In genomic region chr2:28751102-28751955, GRCh38 we compare ENCODE assay signal across 8 cellular contexts. TPM values are rescaled to one million over a fixed set of nuclear protein-coding genes. Genes with fewer than 3 reads are reported as not detected.
A peak's percentile ranks its signal among the peaks of the same experiment; 100 is the strongest.
DNase-seq lines count a peak whose midpoint lies in the region; ATAC-seq and TF ChIP-seq lines count a peak whose summit lies in the region.

Gene PPP1CB (plus strand): TSS chr2:28751830. CDS start chr2:28752125, 295 bp downstream.

- TF ChIP-seq CTCF in kidney epithelial cell (IDR thresholded peaks at IDR 0.05; ENCODE audit: insufficient read depth, low read length, poor library complexity, severe bottlenecking), result no peak

- H3K36me3 ChIP-seq in kidney epithelial cell (ENCODE audit: control insufficient read depth, insufficient read depth, low read length), result no peaks in the 10 kb centered on the region

- no peaks in the 10 kb centered on the region for H3K27me3 ChIP-seq in kidney epithelial cell (ENCODE audit: control insufficient read depth, insufficient read depth, low read length)

- DNase-seq in AML-193 (lab: John Stamatoyannopoulos, UW) (peak; percentile 90 to 92), NCI-H446 treated with DMSO at 0.1 percent for 48 hours (lab: John Stamatoyannopoulos, UW) (peak; percentile 88), cerebellar nuclear complex (lab: John Stamatoyannopoulos, UW) (peak; percentile 62 to 75), kidney epithelial cell (ENCODE audit: low read depth) (peak; percentile 73)
- peak; percentile 97 for DNase-seq in activated CD4-positive, CD25-positive, alpha-beta regulatory T cell treated with anti-CD3 and anti-CD28 coated beads, Interleukin-2, amount 50 U/mL, for 72 hours
- peak; percentile 87 to 91 for DNase-seq in stimulated activated CD4-positive, alpha-beta T cell treated with anti-CD3 and anti-CD28 coated beads, Interleukin-15, amount 100 ng/mL, for 48 hours (ENCODE audit: low read depth in 2 of 2)

- ATAC-seq in GM19043 (IDR thresholded peaks at IDR 0.05; ENCODE audit: low read depth, unreplicated experiment) (peak; percentile 87), HG03378 (IDR thresholded peaks at IDR 0.05; ENCODE audit: unreplicated experiment) (peak; percentile 65)

- peak within 1 kb of the TSS; percentile 89 for H3K4me3 ChIP-seq in kidney epithelial cell (ENCODE audit: low read depth, low read length)

RNA-seq across cellular contexts. Expression of gene PPP1CB, which starts in this region (rescaled TPM):
- 181 and 203 TPM in 2 replicates for total RNA-seq in kidney epithelial cell

Comparison
In these comparisons a context has a peak if more than half of its experiments do, and no peak if none do; other contexts are left out.
1. Peak in every context shown above with its lines: DNase-seq, ATAC-seq and H3K4me3 ChIP-seq.